Comparison of ENCODE assay signal across 8 cellular contexts in the genomic region with DNA sequence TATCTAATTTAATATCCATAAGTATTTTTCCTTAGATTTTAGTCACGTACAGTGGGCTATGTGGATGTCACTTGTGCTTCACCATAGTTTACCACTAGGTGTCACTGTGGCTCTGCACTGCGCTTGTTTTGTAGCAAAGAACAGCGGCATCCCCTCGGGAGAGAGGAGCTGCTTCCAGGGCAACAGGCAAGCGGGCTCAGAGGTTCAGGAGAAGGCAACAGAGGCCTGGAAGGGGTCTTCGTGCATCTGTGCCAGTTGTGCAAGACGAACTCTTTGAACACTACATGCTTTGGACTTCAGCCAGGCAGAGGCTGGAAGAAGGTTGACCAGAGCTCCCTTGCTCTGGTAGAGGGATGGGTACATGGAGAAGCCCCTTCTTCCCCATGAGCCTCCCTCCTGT. TPM values are rescaled to one million over a fixed set of nuclear protein-coding genes. Genes with fewer than 3 reads are reported as not detected.
DNase-seq lines count a peak whose midpoint lies in the region; ATAC-seq, FAIRE-seq and TF ChIP-seq lines count a peak whose summit lies in the region.

No MANE protein-coding gene starts in this region.

- TF ChIP-seq CTCF in HCT116 (IDR thresholded peaks at IDR 0.05 in 2 of 3, conservative IDR thresholded peaks at IDR 0.05 in 1 of 3; ENCODE audit: borderline replicate concordance in 1 of 3, insufficient read depth in 1 of 3, low read depth in 2 of 3, low read length in 2 of 3) = peak; percentile 97 to 99 (median 98)
- TF ChIP-seq CTCF in VCaP (conservative IDR thresholded peaks at IDR 0.05) = peak; percentile 96
- TF ChIP-seq CTCF in kidney (IDR thresholded peaks at IDR 0.05; ENCODE audit: borderline replicate concordance, extremely low read depth, insufficient read depth) = peak; percentile 97

- in situ Hi-C loops in T47D (cut with HindIII; ENCODE audit: low pct_unique_long_range_greater_than_20kb, low sequenced_read_pairs) = no loop called here

- H3K9me3 ChIP-seq in HCT116 (ENCODE audit: control insufficient read depth in 1 of 2, insufficient read depth in 1 of 2, low read depth in 1 of 2, low read length in 2 of 2) (no peaks in the 10 kb centered on the region), kidney (ENCODE audit: control insufficient read depth in 1 of 2, low read length in 2 of 2) (no peaks in the 10 kb centered on the region)

- peak; percentile 98 for ATAC-seq in HCT116
- no peak for ATAC-seq in GM18502 (IDR thresholded peaks at IDR 0.05; ENCODE audit: poor library complexity, unreplicated experiment)

- POLR2A ChIA-PET in HCT116 (lab: Charles Lee) = interaction anchor here (0.7 to 1.6 kb wide), 2 partner anchors 53 to 196 kb away, joined by 3 to 6 read pairs; no protein-coding TSS in a partner anchor

- no peak for TF ChIP-seq POLR2A in HCT116 (IDR thresholded peaks at IDR 0.05; ENCODE audit: borderline replicate concordance, extremely low read depth, insufficient read depth, insufficient read length)

- H3K79me2 ChIP-seq in HCT116 (ENCODE audit: insufficient read depth, low read length) = no peaks in the 10 kb centered on the region

- H3K4me1 ChIP-seq in HCT116 (ENCODE audit: control insufficient read depth in 1 of 2, insufficient read depth in 2 of 2, low read length in 2 of 2) (no peaks in the 10 kb centered on the region), kidney (ENCODE audit: control insufficient read depth in 1 of 2, insufficient read depth in 1 of 2, low read depth in 1 of 2, low read length in 2 of 2) (no peaks in the 10 kb centered on the region)

- RAD21 ChIA-PET in HCT116 (lab: Charles Lee; ENCODE audit: low non-redundant PET in 1 of 2, low total read pairs in 2 of 2, uncharacterized antibody in 2 of 2, unreplicated experiment in 2 of 2) = interaction anchor here (0.6 to 2.3 kb wide), 9 partner anchors 10 to 254 kb away, joined by 3 to 21 read pairs (median 6); a partner anchor contains a TSS

- no TSS peak for BruUV-seq in HCT116 (replicated peaks; lab: Mats Ljungman, UMichigan)

- H3K4me3 ChIP-seq in HCT116 (replicated peaks in 1 of 2; ENCODE audit: low read depth in 1 of 2, low read length in 2 of 2) (no peak overlapping the region), kidney (ENCODE audit: low read length in 2 of 2) (no peak overlapping the region)

- no peaks in the 10 kb centered on the region for H3K36me3 ChIP-seq in HCT116 (ENCODE audit: control insufficient read depth in 1 of 2, insufficient read depth in 2 of 2, low read length in 2 of 2)
- no peaks in the 10 kb centered on the region for H3K36me3 ChIP-seq in kidney (ENCODE audit: control insufficient read depth in 1 of 2, insufficient read depth in 2 of 2, low read length in 2 of 2)

- H4K20me1 ChIP-seq in HCT116 (ENCODE audit: insufficient read depth) = no peaks in the 10 kb centered on the region

- DNase-seq in COLO829 (ENCODE audit: low spot score) = peak; percentile 58
- peak; percentile 78 for DNase-seq in HCT116 (ENCODE audit: low read depth, low spot score)
- peak; percentile 54 for DNase-seq in NCI-H2196 treated with DMSO at 0.1 percent for 48 hours (lab: John Stamatoyannopoulos, UW; ENCODE audit: unreplicated experiment)
- peak; percentile 73 to 87 for DNase-seq in T47D (ENCODE audit: low read depth in 1 of 2, low spot score in 1 of 2)
- DNase-seq in kidney = peak; percentile 80
- peak; percentile 49 to 65 (median 51) for DNase-seq in stimulated activated CD4-positive, alpha-beta T cell treated with anti-CD3 and anti-CD28 coated beads, Interleukin-1b, Interleukin-23, amount 100 ng/mL, for 24 hours (ENCODE audit: low read depth in 4 of 4, low spot score in 1 of 4)

- H2AFZ ChIP-seq in HCT116 (ENCODE audit: low read depth, low read length, poor library complexity, severe bottlenecking) = no peak overlapping the region

- intact Hi-C loops in HCT116 (cut with micrococcal nuclease) (loop anchor here (1.0 to 5.0 kb wide), 5 partner anchors 54 to 410 kb away; no protein-coding TSS in a partner anchor), kidney (cut with DNase I) (loop anchor here (5.0 kb wide), 1 partner anchor 182 kb away; no protein-coding TSS in a partner anchor)

- FAIRE-seq in kidney (lab: Jason Lieb, UNC) = no peak

- no peak overlapping the region for H3K4me2 ChIP-seq in HCT116 (ENCODE audit: low read length)

- H3K27ac ChIP-seq in HCT116 (ENCODE audit: low read depth, low read length) (no peak overlapping the region), VCaP (no peak overlapping the region), kidney (ENCODE audit: low read depth in 2 of 2, low read length in 2 of 2) (no peak overlapping the region)

- peak; percentile 100 for TF ChIP-seq RAD21 in HCT116 (IDR thresholded peaks at IDR 0.05; ENCODE audit: low read depth)

- H3K9ac ChIP-seq in HCT116 (ENCODE audit: low read length) (no peak overlapping the region), kidney (ENCODE audit: low read length in 2 of 2) (no peak overlapping the region)

- CTCF ChIA-PET in HCT116 (lab: Charles Lee) = interaction anchor here (0.6 to 4.4 kb wide), 54 partner anchors 10 to 753 kb away, joined by 3 to 92 read pairs (median 4); a partner anchor contains a TSS

- H3K27me3 ChIP-seq in HCT116 (ENCODE audit: insufficient read depth, low read length) = no peaks in the 10 kb centered on the region

- H3K9me2 ChIP-seq in HCT116 (ENCODE audit: insufficient read depth) = no peaks in the 10 kb centered on the region

TF ChIP-seq in HCT116, 20 proteins besides CTCF, POLR2A, EP300 and RAD21:
- TF ChIP-seq ZFX (IDR thresholded peaks at IDR 0.05) (no peak), FOSL1 (IDR thresholded peaks at IDR 0.05; ENCODE audit: low read depth) (no peak), CEBPB (IDR thresholded peaks at IDR 0.05; ENCODE audit: low read depth) (no peak), POLR2AphosphoS5 (IDR thresholded peaks at IDR 0.05; ENCODE audit: low read depth, low read length) (peak; percentile 31; the same call in 1 of the 2 replicates), TCF7L2 (IDR thresholded peaks at IDR 0.05; ENCODE audit: borderline replicate concordance, extremely low read depth, insufficient read depth, insufficient read length) (no peak), SIN3A (IDR thresholded peaks at IDR 0.05; ENCODE audit: low read depth) (no peak), ZNF274 (IDR thresholded peaks at IDR 0.05; ENCODE audit: low read depth, low read length) (no peak), ELF1 (IDR thresholded peaks at IDR 0.05; ENCODE audit: borderline replicate concordance, low read depth) (no peak), EGR1 (IDR thresholded peaks at IDR 0.05; ENCODE audit: low read depth) (no peak), CBX3 (IDR thresholded peaks at IDR 0.05; ENCODE audit: low read depth) (peak; percentile 63; the same call in 1 of the 2 replicates), JUND (IDR thresholded peaks at IDR 0.05) (no peak), EZH2phosphoT487 (IDR thresholded peaks at IDR 0.05; ENCODE audit: borderline replicate concordance) (no peak)
- TF ChIP-seq, protein P1, sequence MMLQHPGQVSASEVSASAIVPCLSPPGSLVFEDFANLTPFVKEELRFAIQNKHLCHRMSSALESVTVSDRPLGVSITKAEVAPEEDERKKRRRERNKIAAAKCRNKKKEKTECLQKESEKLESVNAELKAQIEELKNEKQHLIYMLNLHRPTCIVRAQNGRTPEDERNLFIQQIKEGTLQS (IDR thresholded peaks at IDR 0.05) = no peak
TF ChIP-seq in HCT116: peak in this region for 2.

RNA-seq across cellular contexts. Expression of a gene that starts 20.6 kb away (rescaled TPM):
- total RNA-seq in HCT116 (2021; ENCODE audit: unreplicated experiment) = 67.6 TPM
- polyA plus RNA-seq in HCT116 (2012) = 50.7 and 81.3 TPM in 2 replicates
- 51.1 TPM for total RNA-seq in kidney
- 38.4 TPM for polyA plus RNA-seq in kidney (ENCODE audit: insufficient read depth, low read depth, low replicate concordance)

RNA-seq across cellular contexts. Expression of a gene that starts 51.4 kb away (rescaled TPM):
- total RNA-seq in HCT116 (2021; ENCODE audit: unreplicated experiment) (7.7 TPM), kidney (4.3 TPM)
- polyA plus RNA-seq in HCT116 (2012) = 2.4 and 3.5 TPM in 2 replicates
- polyA plus RNA-seq in kidney (ENCODE audit: insufficient read depth, low read depth, low replicate concordance) = 12.9 TPM
